12 cellular contexts compared by ENCODE assay signal in genomic region chrX:137567474-137568232, GRCh38. TPM values are rescaled to one million over a fixed set of nuclear protein-coding genes. Genes with fewer than 3 reads are reported as not detected.
DNase-seq lines count a peak whose midpoint lies in the region; ATAC-seq and TF ChIP-seq lines count a peak whose summit lies in the region.
"Had no signal": no experiment of that assay in that cellular context is flagged by ENCODE, and none has a peak within 500 bp of the region (broad histone marks: within the 10 kb centered on the region; RNA-seq: fewer than 3 reads in every experiment).

No MANE protein-coding gene starts in this region.

- TF ChIP-seq CTCF in cardiac muscle cell (IDR thresholded peaks at IDR 0.05; ENCODE audit: low read depth, low read length): no peak
- TF ChIP-seq CTCF in thoracic aorta (IDR thresholded peaks at IDR 0.05): no peak

- no peaks in the 10 kb centered on the region for H3K9me3 Mint-ChIP-seq in activated T-helper 17 cell treated with anti-CD3 and anti-CD28 coated beads, Interleukin-2, amount 50 U/mL, for 72 hours

- H3K27ac Mint-ChIP-seq in activated T-helper 17 cell treated with anti-CD3 and anti-CD28 coated beads, Interleukin-2, amount 50 U/mL, for 72 hours: no peak overlapping the region

- H3K27me3 ChIP-seq in cardiac muscle cell (peaks cover 80% of the 10 kb centered on the region), thoracic aorta (replicated peaks; ENCODE audit: insufficient read depth) (no peaks in the 10 kb centered on the region)

- H3K4me1 Mint-ChIP-seq in activated T-helper 17 cell treated with anti-CD3 and anti-CD28 coated beads, Interleukin-2, amount 50 U/mL, for 72 hours: peaks cover 5% of the 10 kb centered on the region

- no peak overlapping the region for H3K27ac ChIP-seq in cardiac muscle cell
- H3K27ac ChIP-seq in thoracic aorta: no peak overlapping the region
- H3K27ac ChIP-seq: ascending aorta had no signal

- H3K4me3 ChIP-seq in cardiac muscle cell (peak overlapping the region; percentile 55), iPS-18c (ENCODE audit: insufficient read depth, low read depth, low read length) (peak overlapping the region; percentile 66), thoracic aorta (peak overlapping the region; percentile 74)

- H3K9me3 ChIP-seq in cardiac muscle cell (ENCODE audit: low read depth) (no peaks in the 10 kb centered on the region), iPS-18c (ENCODE audit: control insufficient read depth, insufficient read depth, low read length) (peaks cover 8% of the 10 kb centered on the region), thoracic aorta (no peaks in the 10 kb centered on the region)
- H3K9me3 ChIP-seq: ascending aorta had no signal

- no peaks in the 10 kb centered on the region for H3K4me1 ChIP-seq in cardiac muscle cell (ENCODE audit: low read depth)
- peaks cover 0 to 20% of the 10 kb centered on the region in 2 donors for H3K4me1 ChIP-seq in thoracic aorta (ENCODE audit: control insufficient read depth in 1 of 2, low read depth in 2 of 2)
- H3K4me1 ChIP-seq: ascending aorta had no signal

- no peak for ATAC-seq in activated T-helper 17 cell treated with anti-CD3 and anti-CD28 coated beads, Interleukin-2, amount 50 U/mL, for 72 hours (replicated peaks)
- no peak for ATAC-seq in thoracic aorta (ENCODE audit: insufficient number of reproducible peaks, low FRiP score, low read depth)

- H3K36me3 ChIP-seq in cardiac muscle cell: no peaks in the 10 kb centered on the region
- no peaks in the 10 kb centered on the region for H3K36me3 ChIP-seq in thoracic aorta
- H3K36me3 ChIP-seq: ascending aorta had no signal

- peak overlapping the region; percentile 52 for H3K4me3 Mint-ChIP-seq in activated T-helper 17 cell treated with anti-CD3 and anti-CD28 coated beads, Interleukin-2, amount 50 U/mL, for 72 hours

- intact Hi-C loops in cardiac septum (cut with DNase I): no loop called here

- no peak for DNase-seq in cardiac muscle cell (ENCODE audit: low read depth in 1 of 2, low spot score in 1 of 2)
- no peak for DNase-seq in cardiac septum (ENCODE audit: low spot score)
- DNase-seq in thoracic aorta (ENCODE audit: low spot score): no peak
- no peak for DNase-seq in stimulated activated CD4-positive, alpha-beta T cell treated with anti-CD3 and anti-CD28 coated beads, Interleukin-15, amount 100 ng/mL, for 24 hours
- no peak for DNase-seq in SIG-M5 (lab: John Stamatoyannopoulos, UW)
- DNase-seq in NCI-H345 treated with DMSO at 0.1 percent for 48 hours (lab: John Stamatoyannopoulos, UW; ENCODE audit: unreplicated experiment): no peak
- DNase-seq: NCI-H1092 had no signal

- peaks cover 6% of the 10 kb centered on the region for H3K36me3 Mint-ChIP-seq in activated T-helper 17 cell treated with anti-CD3 and anti-CD28 coated beads, Interleukin-2, amount 50 U/mL, for 72 hours (ENCODE audit: low read depth)

- H3K27me3 Mint-ChIP-seq in activated T-helper 17 cell treated with anti-CD3 and anti-CD28 coated beads, Interleukin-2, amount 50 U/mL, for 72 hours: peaks cover 35% of the 10 kb centered on the region

RNA-seq across cellular contexts. Expression of gene ZIC3, which starts 1.7 kb away (rescaled TPM):
- total RNA-seq in cardiac muscle cell: 2.4 and 4.3 TPM in 2 replicates
- 1.7 and 1.8 TPM in 2 replicates for polyA plus RNA-seq in cardiac muscle cell
- not detected for total RNA-seq in cardiac septum
- not detected for total RNA-seq in activated T-helper 17 cell treated with anti-CD3 and anti-CD28 coated beads, Interleukin-2, amount 50 U/mL, for 72 hours
- total RNA-seq in thoracic aorta: not detected
- total RNA-seq: ascending aorta, renal cortical epithelial cell, RPMI7951 had no signal
